Comparison of ENCODE assay signal across 21 cellular contexts in genomic region chr12:3272958-3273357, GRCh38.
"Had no signal": no experiment of that assay in that cellular context is flagged by ENCODE, and none has a peak within 500 bp of the region (broad histone marks: within the 10 kb centered on the region; RNA-seq: fewer than 3 reads in every experiment).

No MANE protein-coding gene starts in this region.

- H3K36me3 ChIP-seq: colonic mucosa, transverse colon, vagina had no signal

- ATAC-seq: activated CD4-positive, alpha-beta T cell treated with anti-CD3 and anti-CD28 coated beads for 36 hours; body of pancreas; WTC11 had no signal

- DNase-seq: activated CD4-positive, alpha-beta T cell treated with anti-CD3 and anti-CD28 coated beads for 36 hours; activated CD4-positive, alpha-beta T cell treated with anti-CD3 and anti-CD28 coated beads, Interleukin-2, amount 50 U/mL, for 48 hours; activated naive CD8-positive, alpha-beta T cell treated with anti-CD3 and anti-CD28 coated beads for 36 hours; activated T-cell treated with anti-CD3 and anti-CD28 coated beads for 4 hours; amniotic stem cell; body of pancreas; central memory CD4-positive, alpha-beta T cell; colonic mucosa; endodermal cell; hippocampal formation; left colon; midbrain; nephron progenitor cell; stimulated activated CD4-positive, alpha-beta T cell treated with anti-CD3 and anti-CD28 coated beads, Interleukin-15, amount 100 ng/mL, for 24 hours; stimulated activated CD4-positive, alpha-beta T cell treated with anti-CD3 and anti-CD28 coated beads, Interleukin-2, amount 100 ng/mL, for 48 hours; transverse colon had no signal

- H3K27me3 ChIP-seq: body of pancreas, colonic mucosa, transverse colon, vagina had no signal

- H3K9me3 ChIP-seq: body of pancreas, colonic mucosa, transverse colon, vagina had no signal

- H3K4me3 ChIP-seq: body of pancreas, colonic mucosa, lung, skin epidermis, transverse colon, vagina had no signal

- H3K27ac ChIP-seq: body of pancreas, colonic mucosa, epithelial cell of prostate, skin epidermis, transverse colon, vagina had no signal

- H3K4me1 ChIP-seq: body of pancreas, colonic mucosa had no signal
